ENCODE assay signal across 9 cellular contexts in genomic region chr17:4788807-4789700, GRCh38. TPM values are rescaled to one million over a fixed set of nuclear protein-coding genes. Genes with fewer than 3 reads are reported as not detected.
A peak's percentile ranks its signal among the peaks of the same experiment; 100 is the strongest.
DNase-seq lines count a peak whose midpoint lies in the region; ATAC-seq and TF ChIP-seq lines count a peak whose summit lies in the region.
"Had no signal": no experiment of that assay in that cellular context is flagged by ENCODE, and none has a peak within 500 bp of the region (broad histone marks: within the 10 kb centered on the region; RNA-seq: fewer than 3 reads in every experiment).

GLTPD2 (plus strand) TSS chr17:4788964; CDS start chr17:4789012, 48 bp downstream.

- H3K27ac Mint-ChIP-seq in activated naive CD8-positive, alpha-beta T cell, result peak within 1 kb of the TSS; percentile 22

- peak within 1 kb of the TSS; percentile 85 to 87 for H3K9ac ChIP-seq in stomach smooth muscle (ENCODE audit: low read length in 2 of 2)

- H3K9me3 Mint-ChIP-seq in activated naive CD8-positive, alpha-beta T cell (ENCODE audit: low read depth), result no peaks in the 10 kb centered on the region

- H3K4me1 ChIP-seq in stomach smooth muscle (ENCODE audit: control insufficient read depth, insufficient read depth, low read length), result peaks cover 35% of the 10 kb centered on the region

- ATAC-seq in GM21786 (IDR thresholded peaks at IDR 0.05; ENCODE audit: unreplicated experiment) (peak; percentile 10), GM19328 (IDR thresholded peaks at IDR 0.05; ENCODE audit: unreplicated experiment) (no peak)

- H3K4me3 Mint-ChIP-seq in activated naive CD8-positive, alpha-beta T cell, result peak within 1 kb of the TSS; percentile 71

- peaks cover 15% of the 10 kb centered on the region for H3K27me3 Mint-ChIP-seq in activated naive CD8-positive, alpha-beta T cell

- H3K4me3 ChIP-seq in AG09309 (ENCODE audit: control insufficient read depth, low read depth, low read length) (peak within 1 kb of the TSS; percentile 64), stomach smooth muscle (ENCODE audit: low read length in 2 of 2) (peak within 1 kb of the TSS; percentile 77 to 86)

- no peaks in the 10 kb centered on the region for H3K36me3 ChIP-seq in stomach smooth muscle (ENCODE audit: control insufficient read depth in 2 of 2, insufficient read depth in 2 of 2, low read length in 2 of 2)

- H3K27me3 ChIP-seq in stomach smooth muscle (ENCODE audit: control insufficient read depth in 1 of 2, insufficient read depth in 2 of 2, low read length in 2 of 2), result peaks cover 7 to 10% of the 10 kb centered on the region in 2 donors

- H3K27ac ChIP-seq in stomach smooth muscle (ENCODE audit: low read length), result peak within 1 kb of the TSS; percentile 84

- H3K9me3 ChIP-seq in stomach smooth muscle (ENCODE audit: control insufficient read depth in 2 of 2, low read length in 2 of 2), result no peaks in the 10 kb centered on the region

- TF ChIP-seq CTCF in AG09309 (IDR thresholded peaks at IDR 0.05; ENCODE audit: control insufficient read depth, insufficient read depth, low read depth, low read length, missing control alignments), result no peak

- H3K4me1 Mint-ChIP-seq in activated naive CD8-positive, alpha-beta T cell (ENCODE audit: low read depth), result peaks cover 28% of the 10 kb centered on the region

- no peak for DNase-seq in AG09309 (ENCODE audit: low read depth)
- DNase-seq in iris pigment epithelial cell (ENCODE audit: low read depth), result peak; percentile 8
- no peak for DNase-seq in mucosa of gallbladder (ENCODE audit: low spot score)
- no peak for DNase-seq in H4 (ENCODE audit: low spot score)

- H3K36me3 Mint-ChIP-seq in activated naive CD8-positive, alpha-beta T cell, result no peaks in the 10 kb centered on the region

RNA-seq across cellular contexts. Expression of gene GLTPD2, which starts in this region (rescaled TPM):
- 0.46 TPM for total RNA-seq in mucosa of gallbladder
- not detected in 2 replicates for total RNA-seq in H4 (2014; rRNA removed; shearing (Covaris generic))
- total RNA-seq: renal cortical epithelial cell had no signal
